1 cellular context compared by ENCODE assay signal in the genomic region with DNA sequence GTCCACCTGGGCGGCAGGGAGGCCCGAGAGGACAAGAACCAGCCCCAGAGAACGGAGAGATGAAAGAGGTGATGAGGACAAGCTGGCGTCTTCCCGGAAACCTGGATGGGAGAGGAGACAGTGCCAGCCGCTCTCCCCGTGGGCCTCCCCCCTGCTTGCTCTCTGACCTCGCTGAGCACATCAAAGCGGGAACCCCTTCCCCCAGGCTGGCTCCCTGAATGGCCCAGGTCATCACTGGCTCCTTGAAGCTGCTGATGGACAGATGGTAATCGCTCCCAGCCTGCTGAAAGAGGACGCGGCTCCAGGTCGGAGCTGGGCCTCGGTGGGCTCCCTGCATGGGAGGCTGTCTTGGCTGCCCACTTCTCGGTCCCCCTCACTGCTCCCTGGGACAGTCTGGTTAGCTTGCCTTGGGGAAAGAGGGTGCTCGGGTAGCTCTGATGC.
TF ChIP-seq lines count a peak whose summit lies in the region.

No MANE protein-coding gene starts in this region.

TF ChIP-seq in HepG2, 621 proteins besides CTCF, POLR2A, EP300 and RAD21 (continued from another document):
- TF ChIP-seq, protein P1, sequence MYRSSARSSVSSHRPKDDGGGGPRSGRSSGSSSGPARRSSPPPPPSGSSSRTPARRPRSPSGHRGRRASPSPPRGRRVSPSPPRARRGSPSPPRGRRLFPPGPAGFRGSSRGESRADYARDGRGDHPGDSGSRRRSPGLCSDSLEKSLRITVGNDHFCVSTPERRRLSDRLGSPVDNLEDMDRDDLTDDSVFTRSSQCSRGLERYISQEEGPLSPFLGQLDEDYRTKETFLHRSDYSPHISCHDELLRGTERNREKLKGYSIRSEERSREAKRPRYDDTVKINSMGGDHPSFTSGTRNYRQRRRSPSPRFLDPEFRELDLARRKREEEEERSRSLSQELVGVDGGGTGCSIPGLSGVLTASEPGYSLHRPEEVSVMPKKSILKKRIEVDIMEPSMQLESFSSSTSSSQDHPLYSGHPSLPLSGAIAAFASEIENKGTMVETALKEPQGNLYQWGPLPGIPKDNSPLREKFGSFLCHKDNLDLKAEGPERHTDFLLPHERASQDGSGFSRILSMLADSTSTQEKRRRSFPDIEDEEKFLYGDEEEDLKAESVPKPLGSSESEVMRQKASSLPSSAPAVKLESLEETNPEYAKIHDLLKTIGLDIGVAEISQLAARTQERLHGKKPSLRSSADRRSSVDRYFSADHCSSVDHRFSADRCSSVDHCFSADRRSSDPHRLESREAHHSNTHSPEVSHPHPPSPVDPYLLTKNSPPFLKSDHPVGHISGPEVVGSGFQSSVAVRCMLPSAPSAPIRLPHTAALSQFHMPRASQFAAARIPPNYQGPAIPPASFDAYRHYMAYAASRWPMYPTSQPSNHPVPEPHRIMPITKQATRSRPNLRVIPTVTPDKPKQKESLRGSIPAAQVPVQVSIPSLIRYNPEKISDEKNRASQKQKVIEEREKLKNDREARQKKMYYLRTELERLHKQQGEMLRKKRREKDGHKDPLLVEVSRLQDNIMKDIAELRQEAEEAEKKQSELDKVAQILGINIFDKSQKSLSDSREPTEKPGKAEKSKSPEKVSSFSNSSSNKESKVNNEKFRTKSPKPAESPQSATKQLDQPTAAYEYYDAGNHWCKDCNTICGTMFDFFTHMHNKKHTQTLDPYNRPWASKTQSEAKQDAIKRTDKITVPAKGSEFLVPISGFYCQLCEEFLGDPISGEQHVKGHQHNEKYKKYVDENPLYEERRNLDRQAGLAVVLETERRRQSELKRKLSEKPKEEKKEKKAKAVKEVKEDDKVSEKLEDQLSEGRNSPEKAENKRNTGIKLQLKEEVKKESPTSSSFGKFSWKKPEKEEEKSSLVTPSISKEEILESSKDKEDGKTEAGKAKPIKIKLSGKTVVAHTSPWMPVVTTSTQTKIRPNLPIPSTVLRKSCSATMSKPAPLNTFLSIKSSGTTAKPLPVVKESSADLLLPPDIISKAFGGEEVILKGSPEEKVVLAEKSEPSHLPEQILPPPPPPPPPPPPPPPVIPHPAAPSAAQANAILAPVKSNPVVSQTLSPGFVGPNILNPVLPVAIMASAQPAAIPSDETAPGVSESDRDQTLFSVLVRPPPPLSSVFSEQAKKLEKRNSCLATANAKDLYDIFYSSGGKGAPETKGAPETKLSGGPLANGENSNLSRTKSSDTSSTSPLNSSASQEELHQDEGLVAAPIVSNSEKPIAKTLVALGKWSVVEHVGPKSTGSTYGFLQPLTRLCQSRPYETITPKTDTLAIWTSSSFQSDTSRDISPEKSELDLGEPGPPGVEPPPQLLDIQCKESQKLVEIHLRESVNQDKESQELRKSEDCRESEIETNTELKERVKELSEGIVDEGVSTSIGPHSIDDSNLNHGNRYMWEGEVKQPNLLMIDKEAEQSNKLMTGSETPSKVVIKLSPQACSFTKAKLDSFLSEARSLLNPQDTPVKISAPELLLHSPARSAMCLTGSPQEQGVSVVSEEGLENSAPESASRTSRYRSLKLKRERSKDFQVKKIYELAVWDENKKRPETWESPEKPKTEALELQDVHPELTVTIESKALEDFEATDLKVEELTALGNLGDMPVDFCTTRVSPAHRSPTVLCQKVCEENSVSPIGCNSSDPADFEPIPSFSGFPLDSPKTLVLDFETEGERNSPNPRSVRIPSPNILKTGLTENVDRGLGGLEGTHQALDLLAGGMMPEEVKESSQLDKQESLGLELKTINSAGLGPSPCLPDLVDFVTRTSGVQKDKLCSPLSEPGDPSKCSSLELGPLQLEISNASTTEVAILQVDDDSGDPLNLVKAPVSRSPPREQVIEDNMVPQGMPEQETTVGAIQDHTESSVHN (CRISPR knock-in tag; IDR thresholded peaks at IDR 0.05), result no peak
- no peak for TF ChIP-seq HES4 (CRISPR knock-in tag; IDR thresholded peaks at IDR 0.05; ENCODE audit: borderline replicate concordance)
- TF ChIP-seq RXRA (CRISPR knock-in tag; IDR thresholded peaks at IDR 0.05), result peak; percentile 91
- TF ChIP-seq, protein P2, sequence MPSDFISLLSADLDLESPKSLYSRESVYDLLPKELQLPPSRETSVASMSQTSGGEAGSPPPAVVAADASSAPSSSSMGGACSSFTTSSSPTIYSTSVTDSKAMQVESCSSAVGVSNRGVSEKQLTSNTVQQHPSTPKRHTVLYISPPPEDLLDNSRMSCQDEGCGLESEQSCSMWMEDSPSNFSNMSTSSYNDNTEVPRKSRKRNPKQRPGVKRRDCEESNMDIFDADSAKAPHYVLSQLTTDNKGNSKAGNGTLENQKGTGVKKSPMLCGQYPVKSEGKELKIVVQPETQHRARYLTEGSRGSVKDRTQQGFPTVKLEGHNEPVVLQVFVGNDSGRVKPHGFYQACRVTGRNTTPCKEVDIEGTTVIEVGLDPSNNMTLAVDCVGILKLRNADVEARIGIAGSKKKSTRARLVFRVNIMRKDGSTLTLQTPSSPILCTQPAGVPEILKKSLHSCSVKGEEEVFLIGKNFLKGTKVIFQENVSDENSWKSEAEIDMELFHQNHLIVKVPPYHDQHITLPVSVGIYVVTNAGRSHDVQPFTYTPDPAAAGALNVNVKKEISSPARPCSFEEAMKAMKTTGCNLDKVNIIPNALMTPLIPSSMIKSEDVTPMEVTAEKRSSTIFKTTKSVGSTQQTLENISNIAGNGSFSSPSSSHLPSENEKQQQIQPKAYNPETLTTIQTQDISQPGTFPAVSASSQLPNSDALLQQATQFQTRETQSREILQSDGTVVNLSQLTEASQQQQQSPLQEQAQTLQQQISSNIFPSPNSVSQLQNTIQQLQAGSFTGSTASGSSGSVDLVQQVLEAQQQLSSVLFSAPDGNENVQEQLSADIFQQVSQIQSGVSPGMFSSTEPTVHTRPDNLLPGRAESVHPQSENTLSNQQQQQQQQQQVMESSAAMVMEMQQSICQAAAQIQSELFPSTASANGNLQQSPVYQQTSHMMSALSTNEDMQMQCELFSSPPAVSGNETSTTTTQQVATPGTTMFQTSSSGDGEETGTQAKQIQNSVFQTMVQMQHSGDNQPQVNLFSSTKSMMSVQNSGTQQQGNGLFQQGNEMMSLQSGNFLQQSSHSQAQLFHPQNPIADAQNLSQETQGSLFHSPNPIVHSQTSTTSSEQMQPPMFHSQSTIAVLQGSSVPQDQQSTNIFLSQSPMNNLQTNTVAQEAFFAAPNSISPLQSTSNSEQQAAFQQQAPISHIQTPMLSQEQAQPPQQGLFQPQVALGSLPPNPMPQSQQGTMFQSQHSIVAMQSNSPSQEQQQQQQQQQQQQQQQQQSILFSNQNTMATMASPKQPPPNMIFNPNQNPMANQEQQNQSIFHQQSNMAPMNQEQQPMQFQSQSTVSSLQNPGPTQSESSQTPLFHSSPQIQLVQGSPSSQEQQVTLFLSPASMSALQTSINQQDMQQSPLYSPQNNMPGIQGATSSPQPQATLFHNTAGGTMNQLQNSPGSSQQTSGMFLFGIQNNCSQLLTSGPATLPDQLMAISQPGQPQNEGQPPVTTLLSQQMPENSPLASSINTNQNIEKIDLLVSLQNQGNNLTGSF (CRISPR knock-in tag; IDR thresholded peaks at IDR 0.05), result no peak
- TF ChIP-seq, protein P3, sequence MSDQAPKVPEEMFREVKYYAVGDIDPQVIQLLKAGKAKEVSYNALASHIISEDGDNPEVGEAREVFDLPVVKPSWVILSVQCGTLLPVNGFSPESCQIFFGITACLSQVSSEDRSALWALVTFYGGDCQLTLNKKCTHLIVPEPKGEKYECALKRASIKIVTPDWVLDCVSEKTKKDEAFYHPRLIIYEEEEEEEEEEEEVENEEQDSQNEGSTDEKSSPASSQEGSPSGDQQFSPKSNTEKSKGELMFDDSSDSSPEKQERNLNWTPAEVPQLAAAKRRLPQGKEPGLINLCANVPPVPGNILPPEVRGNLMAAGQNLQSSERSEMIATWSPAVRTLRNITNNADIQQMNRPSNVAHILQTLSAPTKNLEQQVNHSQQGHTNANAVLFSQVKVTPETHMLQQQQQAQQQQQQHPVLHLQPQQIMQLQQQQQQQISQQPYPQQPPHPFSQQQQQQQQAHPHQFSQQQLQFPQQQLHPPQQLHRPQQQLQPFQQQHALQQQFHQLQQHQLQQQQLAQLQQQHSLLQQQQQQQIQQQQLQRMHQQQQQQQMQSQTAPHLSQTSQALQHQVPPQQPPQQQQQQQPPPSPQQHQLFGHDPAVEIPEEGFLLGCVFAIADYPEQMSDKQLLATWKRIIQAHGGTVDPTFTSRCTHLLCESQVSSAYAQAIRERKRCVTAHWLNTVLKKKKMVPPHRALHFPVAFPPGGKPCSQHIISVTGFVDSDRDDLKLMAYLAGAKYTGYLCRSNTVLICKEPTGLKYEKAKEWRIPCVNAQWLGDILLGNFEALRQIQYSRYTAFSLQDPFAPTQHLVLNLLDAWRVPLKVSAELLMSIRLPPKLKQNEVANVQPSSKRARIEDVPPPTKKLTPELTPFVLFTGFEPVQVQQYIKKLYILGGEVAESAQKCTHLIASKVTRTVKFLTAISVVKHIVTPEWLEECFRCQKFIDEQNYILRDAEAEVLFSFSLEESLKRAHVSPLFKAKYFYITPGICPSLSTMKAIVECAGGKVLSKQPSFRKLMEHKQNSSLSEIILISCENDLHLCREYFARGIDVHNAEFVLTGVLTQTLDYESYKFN (CRISPR knock-in tag; conservative IDR thresholded peaks at IDR 0.05), result peak; percentile 78
- TF ChIP-seq FOSL1 (CRISPR knock-in tag; IDR thresholded peaks at IDR 0.05; ENCODE audit: borderline replicate concordance), result no peak
- TF ChIP-seq, protein P4, sequence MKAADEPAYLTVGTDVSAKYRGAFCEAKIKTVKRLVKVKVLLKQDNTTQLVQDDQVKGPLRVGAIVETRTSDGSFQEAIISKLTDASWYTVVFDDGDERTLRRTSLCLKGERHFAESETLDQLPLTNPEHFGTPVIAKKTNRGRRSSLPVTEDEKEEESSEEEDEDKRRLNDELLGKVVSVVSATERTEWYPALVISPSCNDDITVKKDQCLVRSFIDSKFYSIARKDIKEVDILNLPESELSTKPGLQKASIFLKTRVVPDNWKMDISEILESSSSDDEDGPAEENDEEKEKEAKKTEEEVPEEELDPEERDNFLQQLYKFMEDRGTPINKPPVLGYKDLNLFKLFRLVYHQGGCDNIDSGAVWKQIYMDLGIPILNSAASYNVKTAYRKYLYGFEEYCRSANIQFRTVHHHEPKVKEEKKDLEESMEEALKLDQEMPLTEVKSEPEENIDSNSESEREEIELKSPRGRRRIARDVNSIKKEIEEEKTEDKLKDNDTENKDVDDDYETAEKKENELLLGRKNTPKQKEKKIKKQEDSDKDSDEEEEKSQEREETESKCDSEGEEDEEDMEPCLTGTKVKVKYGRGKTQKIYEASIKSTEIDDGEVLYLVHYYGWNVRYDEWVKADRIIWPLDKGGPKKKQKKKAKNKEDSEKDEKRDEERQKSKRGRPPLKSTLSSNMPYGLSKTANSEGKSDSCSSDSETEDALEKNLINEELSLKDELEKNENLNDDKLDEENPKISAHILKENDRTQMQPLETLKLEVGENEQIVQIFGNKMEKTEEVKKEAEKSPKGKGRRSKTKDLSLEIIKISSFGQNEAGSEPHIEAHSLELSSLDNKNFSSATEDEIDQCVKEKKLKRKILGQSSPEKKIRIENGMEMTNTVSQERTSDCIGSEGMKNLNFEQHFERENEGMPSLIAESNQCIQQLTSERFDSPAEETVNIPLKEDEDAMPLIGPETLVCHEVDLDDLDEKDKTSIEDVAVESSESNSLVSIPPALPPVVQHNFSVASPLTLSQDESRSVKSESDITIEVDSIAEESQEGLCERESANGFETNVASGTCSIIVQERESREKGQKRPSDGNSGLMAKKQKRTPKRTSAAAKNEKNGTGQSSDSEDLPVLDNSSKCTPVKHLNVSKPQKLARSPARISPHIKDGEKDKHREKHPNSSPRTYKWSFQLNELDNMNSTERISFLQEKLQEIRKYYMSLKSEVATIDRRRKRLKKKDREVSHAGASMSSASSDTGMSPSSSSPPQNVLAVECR (CRISPR knock-in tag; IDR thresholded peaks at IDR 0.05; ENCODE audit: borderline replicate concordance), result peak; percentile 30; the same call in 1 of the 2 replicates
- TF ChIP-seq, protein P5, sequence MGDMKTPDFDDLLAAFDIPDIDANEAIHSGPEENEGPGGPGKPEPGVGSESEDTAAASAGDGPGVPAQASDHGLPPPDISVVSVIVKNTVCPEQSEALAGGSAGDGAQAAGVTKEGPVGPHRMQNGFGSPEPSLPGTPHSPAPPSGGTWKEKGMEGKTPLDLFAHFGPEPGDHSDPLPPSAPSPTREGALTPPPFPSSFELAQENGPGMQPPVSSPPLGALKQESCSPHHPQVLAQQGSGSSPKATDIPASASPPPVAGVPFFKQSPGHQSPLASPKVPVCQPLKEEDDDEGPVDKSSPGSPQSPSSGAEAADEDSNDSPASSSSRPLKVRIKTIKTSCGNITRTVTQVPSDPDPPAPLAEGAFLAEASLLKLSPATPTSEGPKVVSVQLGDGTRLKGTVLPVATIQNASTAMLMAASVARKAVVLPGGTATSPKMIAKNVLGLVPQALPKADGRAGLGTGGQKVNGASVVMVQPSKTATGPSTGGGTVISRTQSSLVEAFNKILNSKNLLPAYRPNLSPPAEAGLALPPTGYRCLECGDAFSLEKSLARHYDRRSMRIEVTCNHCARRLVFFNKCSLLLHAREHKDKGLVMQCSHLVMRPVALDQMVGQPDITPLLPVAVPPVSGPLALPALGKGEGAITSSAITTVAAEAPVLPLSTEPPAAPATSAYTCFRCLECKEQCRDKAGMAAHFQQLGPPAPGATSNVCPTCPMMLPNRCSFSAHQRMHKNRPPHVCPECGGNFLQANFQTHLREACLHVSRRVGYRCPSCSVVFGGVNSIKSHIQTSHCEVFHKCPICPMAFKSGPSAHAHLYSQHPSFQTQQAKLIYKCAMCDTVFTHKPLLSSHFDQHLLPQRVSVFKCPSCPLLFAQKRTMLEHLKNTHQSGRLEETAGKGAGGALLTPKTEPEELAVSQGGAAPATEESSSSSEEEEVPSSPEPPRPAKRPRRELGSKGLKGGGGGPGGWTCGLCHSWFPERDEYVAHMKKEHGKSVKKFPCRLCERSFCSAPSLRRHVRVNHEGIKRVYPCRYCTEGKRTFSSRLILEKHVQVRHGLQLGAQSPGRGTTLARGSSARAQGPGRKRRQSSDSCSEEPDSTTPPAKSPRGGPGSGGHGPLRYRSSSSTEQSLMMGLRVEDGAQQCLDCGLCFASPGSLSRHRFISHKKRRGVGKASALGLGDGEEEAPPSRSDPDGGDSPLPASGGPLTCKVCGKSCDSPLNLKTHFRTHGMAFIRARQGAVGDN (CRISPR knock-in tag; IDR thresholded peaks at IDR 0.05), result peak; percentile 92
- no peak for TF ChIP-seq ASH2L (IDR thresholded peaks at IDR 0.05; ENCODE audit: insufficient read length, low read depth, low read length)
- TF ChIP-seq ZNF773 (CRISPR knock-in tag; IDR thresholded peaks at IDR 0.05; ENCODE audit: borderline replicate concordance), result no peak
- TF ChIP-seq ZNF75D (CRISPR knock-in tag; IDR thresholded peaks at IDR 0.05; ENCODE audit: borderline replicate concordance), result no peak
- peak; percentile 88; the same call in 1 of the 2 replicates for TF ChIP-seq ZBTB7B (CRISPR knock-in tag; IDR thresholded peaks at IDR 0.05)
TF ChIP-seq in HepG2: peak in this region for 110.
